ENCODE assay signal across 13 cellular contexts in the genomic region with DNA sequence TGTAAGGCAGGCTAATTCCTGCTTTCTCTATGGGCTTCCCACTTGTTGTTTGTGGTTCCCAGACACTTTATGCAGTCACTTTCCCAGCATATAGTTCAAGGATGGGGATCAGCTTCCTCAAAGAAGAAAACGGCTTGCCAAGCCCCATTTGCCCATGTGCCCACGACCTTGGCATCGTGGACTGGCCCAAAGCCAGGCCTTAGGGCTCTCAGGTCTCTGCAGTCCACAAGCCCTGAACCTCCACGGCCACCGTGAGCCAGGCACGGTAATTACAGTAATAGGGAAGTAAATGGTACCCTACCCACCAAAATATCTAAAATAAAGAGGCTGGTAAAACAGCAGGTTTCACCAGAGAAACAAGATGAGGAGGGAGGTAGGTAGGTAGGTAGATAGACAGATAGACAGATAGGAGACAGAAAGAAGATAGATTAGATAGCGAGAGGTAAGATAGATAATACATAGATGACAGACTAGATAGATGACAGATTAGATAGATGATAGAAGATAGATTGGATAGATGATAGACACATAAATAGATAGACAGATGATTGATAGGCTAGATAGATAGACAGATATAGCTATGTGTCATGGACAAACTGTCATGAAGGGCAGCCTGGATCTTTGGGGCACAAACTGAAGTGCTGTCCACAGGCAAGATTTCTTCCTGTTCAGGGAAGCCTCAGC.
"Had no signal": no experiment of that assay in that cellular context is flagged by ENCODE, and none has a peak within 500 bp of the region (broad histone marks: within the 10 kb centered on the region; RNA-seq: fewer than 3 reads in every experiment).

No MANE protein-coding gene starts in this region.

- H3K27ac ChIP-seq: gastrocnemius medialis, neural progenitor cell had no signal

- DNase-seq: effector memory CD4-positive, alpha-beta T cell; gastrocnemius medialis; glutamatergic neuron; left colon; naive thymus-derived CD4-positive, alpha-beta T cell; occipital lobe; right cardiac atrium; stimulated activated CD4-positive, alpha-beta T cell treated with anti-CD3 and anti-CD28 coated beads, Interleukin-2, amount 100 ng/mL, for 48 hours; stimulated activated naive CD4-positive, alpha-beta T cell treated with Interleukin-2 at 50 U/mL for 16 hours had no signal

- H3K9me3 ChIP-seq: gastrocnemius medialis, pancreas had no signal

- H3K9ac ChIP-seq: neural progenitor cell had no signal

- H3K27me3 ChIP-seq: gastrocnemius medialis, neural progenitor cell, pancreas had no signal

- H3K4me3 ChIP-seq: gastrocnemius medialis, neural progenitor cell, pancreas, smooth muscle cell had no signal

- H3K4me2 ChIP-seq: neural progenitor cell, smooth muscle cell had no signal

- H3K4me1 Mint-ChIP-seq: naive thymus-derived CD4-positive, alpha-beta T cell had no signal

- H3K36me3 Mint-ChIP-seq: naive thymus-derived CD4-positive, alpha-beta T cell had no signal

- H3K36me3 ChIP-seq: gastrocnemius medialis, neural progenitor cell, pancreas had no signal

- H3K27ac Mint-ChIP-seq: naive thymus-derived CD4-positive, alpha-beta T cell; neural progenitor cell; type B pancreatic cell had no signal

- H3K4me3 Mint-ChIP-seq: naive thymus-derived CD4-positive, alpha-beta T cell; neural progenitor cell; type B pancreatic cell had no signal

- H3K4me1 ChIP-seq: gastrocnemius medialis, neural progenitor cell had no signal

- H2AFZ ChIP-seq: neural progenitor cell had no signal

- H3K9me3 Mint-ChIP-seq: neural progenitor cell, type B pancreatic cell had no signal
